8 cellular contexts compared by ENCODE assay signal in genomic region chr2:111897924-111898702, GRCh38. TPM values are rescaled to one million over a fixed set of nuclear protein-coding genes. Genes with fewer than 3 reads are reported as not detected.
DNase-seq lines count a peak whose midpoint lies in the region; ATAC-seq and TF ChIP-seq lines count a peak whose summit lies in the region.

Gene MERTK (plus strand): TSS chr2:111898607. CDS start chr2:111898736, 129 bp downstream.

- no peaks in the 10 kb centered on the region for H3K9me3 ChIP-seq in ES-I3 (ENCODE audit: control insufficient read depth, insufficient read depth, low read length)
- H3K9me3 ChIP-seq in duodenal mucosa (ENCODE audit: control insufficient read depth in 1 of 2, low read length in 2 of 2): no peaks in the 10 kb centered on the region

- H3K36me3 ChIP-seq in ES-I3 (ENCODE audit: insufficient read depth, low read length): no peaks in the 10 kb centered on the region
- no peaks in the 10 kb centered on the region for H3K36me3 ChIP-seq in duodenal mucosa (ENCODE audit: control insufficient read depth in 1 of 2, insufficient read depth in 2 of 2, low read length in 2 of 2)

- DNase-seq in NCI-H460 (ENCODE audit: extremely low read depth, low read depth): peak; percentile 59
- DNase-seq in activated CD4-positive, alpha-beta T cell treated with anti-CD3 and anti-CD28 coated beads, Interleukin-2, amount 10 ng/mL, durations not matched to agents 7 days and 5 days: peak; percentile 40
- peak; percentile 76 to 97 for DNase-seq in lower leg skin (ENCODE audit: low spot score in 2 of 2)
- peak; percentile 6 to 35 (median 11) for DNase-seq in stimulated activated CD4-positive, alpha-beta T cell treated with anti-CD3 and anti-CD28 coated beads, TNF-alpha, amount 100 ng/mL, for 1 hour (ENCODE audit: low read depth in 3 of 3, low spot score in 1 of 3)

- ATAC-seq in HG02588 (IDR thresholded peaks at IDR 0.05; ENCODE audit: unreplicated experiment): peak; percentile 59
- no peak for ATAC-seq in HG03039 (IDR thresholded peaks at IDR 0.05; ENCODE audit: unreplicated experiment)

- H3K36me3 Mint-ChIP-seq in activated CD4-positive, alpha-beta T cell treated with anti-CD3 and anti-CD28 coated beads, Interleukin-2, amount 10 ng/mL, durations not matched to agents 7 days and 5 days (ENCODE audit: low read depth): no peaks in the 10 kb centered on the region

- POLR2A ChIA-PET in activated CD4-positive, alpha-beta T cell treated with anti-CD3 and anti-CD28 coated beads, Interleukin-2, amount 10 ng/mL, durations not matched to agents 7 days and 5 days (lab: Charles Lee): no interaction called here

- peak within 1 kb of the TSS; percentile 62 for H3K27ac ChIP-seq in duodenal mucosa (ENCODE audit: low read depth, low read length)

- no peaks in the 10 kb centered on the region for H3K9me3 Mint-ChIP-seq in activated CD4-positive, alpha-beta T cell treated with anti-CD3 and anti-CD28 coated beads, Interleukin-2, amount 10 ng/mL, durations not matched to agents 7 days and 5 days

- TF ChIP-seq CTCF in lower leg skin (IDR thresholded peaks at IDR 0.05): peak in 1 of 3 donors; percentile 70

- H3K4me3 Mint-ChIP-seq in activated CD4-positive, alpha-beta T cell treated with anti-CD3 and anti-CD28 coated beads, Interleukin-2, amount 10 ng/mL, durations not matched to agents 7 days and 5 days: peak within 1 kb of the TSS; percentile 69

- H3K4me3 ChIP-seq in duodenal mucosa (ENCODE audit: low read depth in 1 of 2, low read length in 2 of 2) (peak within 1 kb of the TSS; percentile 77 to 87), lower leg skin (ENCODE audit: low read depth, poor library complexity, severe bottlenecking) (peak within 1 kb of the TSS; percentile 75)

- no peak for TF ChIP-seq POLR2A in lower leg skin (IDR thresholded peaks at IDR 0.05)

- H3K27me3 Mint-ChIP-seq in activated CD4-positive, alpha-beta T cell treated with anti-CD3 and anti-CD28 coated beads, Interleukin-2, amount 10 ng/mL, durations not matched to agents 7 days and 5 days: peaks cover 41% of the 10 kb centered on the region

- intact Hi-C loops in lower leg skin (cut with DNase I; ENCODE audit: low total_unique reads): loop anchor here (5.0 kb wide), 1 partner anchor 149 kb away; no protein-coding TSS in a partner anchor

- H3K27me3 ChIP-seq in duodenal mucosa (ENCODE audit: control insufficient read depth in 1 of 2, insufficient read depth in 2 of 2, low read length in 2 of 2): no peaks in the 10 kb centered on the region

- peaks cover 7% of the 10 kb centered on the region for H3K4me1 ChIP-seq in ES-I3 (ENCODE audit: insufficient read depth, low read length)
- peaks cover 16 to 19% of the 10 kb centered on the region in 2 donors for H3K4me1 ChIP-seq in duodenal mucosa (ENCODE audit: control insufficient read depth in 1 of 2, insufficient read depth in 2 of 2, low read length in 2 of 2)

- H3K9ac ChIP-seq in ES-I3 (ENCODE audit: low read depth, low read length) (peak within 1 kb of the TSS; percentile 90), duodenal mucosa (ENCODE audit: low read depth in 1 of 2, low read length in 2 of 2) (peak within 1 kb of the TSS; percentile 63 to 70)

- H3K4me1 Mint-ChIP-seq in activated CD4-positive, alpha-beta T cell treated with anti-CD3 and anti-CD28 coated beads, Interleukin-2, amount 10 ng/mL, durations not matched to agents 7 days and 5 days: peaks cover 13% of the 10 kb centered on the region

- no peak within 1 kb of the TSS for H3K27ac Mint-ChIP-seq in activated CD4-positive, alpha-beta T cell treated with anti-CD3 and anti-CD28 coated beads, Interleukin-2, amount 10 ng/mL, durations not matched to agents 7 days and 5 days

- 0 to 1% methylated on average over 39 to 40 of the region's 71 CpGs for WGBS in lower leg skin, 2 donors

- CTCF ChIA-PET in activated CD4-positive, alpha-beta T cell treated with anti-CD3 and anti-CD28 coated beads, Interleukin-2, amount 10 ng/mL, durations not matched to agents 7 days and 5 days (lab: Charles Lee): interaction anchor here (2.2 kb wide), 1 partner anchor 34 kb away, joined by 5 read pairs; no protein-coding TSS in a partner anchor

RNA-seq across cellular contexts. Expression of gene MERTK, which starts in this region (rescaled TPM):
- total RNA-seq in NCI-H460 (2014; rRNA removed; shearing (Covaris generic)): 1.1 and 1.2 TPM in 2 replicates
- 0.49 and 0.76 TPM in 2 replicates for polyA plus RNA-seq in NCI-H460 (2014; cell fraction: nucleus; rRNA removed)
- under 1 TPM; 0.20 to 0.21 TPM for total RNA-seq in activated CD4-positive, alpha-beta T cell treated with anti-CD3 and anti-CD28 coated beads, Interleukin-2, amount 10 ng/mL, durations not matched to agents 7 days and 5 days
- 1 to 10 TPM; 3.4 to 9.7 (median 4.9) TPM for total RNA-seq in lower leg skin

Comparison
In these comparisons a context has a peak if more than half of its experiments do, and no peak if none do; other contexts are left out.
1. Peak in DNase-seq in activated CD4-positive, alpha-beta T cell treated with anti-CD3 and anti-CD28 coated beads, Interleukin-2, amount 10 ng/mL, durations not matched to agents 7 days and 5 days; RNA of the gene not detected or under 1 TPM.
2. DNase-seq: peak in every context shown above with its lines; median percentile 86 in lower leg skin; 59 in NCI-H460; 40 in activated CD4-positive, alpha-beta T cell treated with anti-CD3 and anti-CD28 coated beads, Interleukin-2, amount 10 ng/mL, durations not matched to agents 7 days and 5 days; 11 in stimulated activated CD4-positive, alpha-beta T cell treated with anti-CD3 and anti-CD28 coated beads, TNF-alpha, amount 100 ng/mL, for 1 hour.